ENCODE assay signal across 1 cellular context in genomic region chr14:103428732-103429556, GRCh38.
TF ChIP-seq lines count a peak whose summit lies in the region.

No MANE protein-coding gene starts in this region.

TF ChIP-seq in SK-N-SH, 30 proteins besides CTCF, POLR2A, EP300 and RAD21:
- no peak for TF ChIP-seq NFIC (IDR thresholded peaks at IDR 0.05; ENCODE audit: borderline replicate concordance)
- no peak for TF ChIP-seq CHD2 (IDR thresholded peaks at IDR 0.05; ENCODE audit: low read length, partially characterized antibody)
- no peak for TF ChIP-seq TEAD4 (IDR thresholded peaks at IDR 0.05; ENCODE audit: borderline replicate concordance, insufficient read depth)
- TF ChIP-seq RCOR1 (IDR thresholded peaks at IDR 0.05; ENCODE audit: low read length), result no peak
- TF ChIP-seq USF1 (IDR thresholded peaks at IDR 0.05; ENCODE audit: borderline replicate concordance, low read depth), result no peak
- TF ChIP-seq YY1 (IDR thresholded peaks at IDR 0.05; ENCODE audit: low read depth), result no peak
- no peak for TF ChIP-seq POLR2AphosphoS5 (IDR thresholded peaks at IDR 0.05; ENCODE audit: low read depth, low read length)
- no peak for TF ChIP-seq FOXM1 (IDR thresholded peaks at IDR 0.05; ENCODE audit: low read depth)
- TF ChIP-seq SIN3A (IDR thresholded peaks at IDR 0.05; ENCODE audit: borderline replicate concordance, low read depth, low read length), result no peak
- no peak for TF ChIP-seq IRF3 (IDR thresholded peaks at IDR 0.05; ENCODE audit: low read depth, low read length)
- no peak for TF ChIP-seq ELF1 (IDR thresholded peaks at IDR 0.05)
